In genomic region chr2:11750917-11751316, GRCh38 we compare ENCODE assay signal across 12 cellular contexts. TPM values are rescaled to one million over a fixed set of nuclear protein-coding genes. Genes with fewer than 3 reads are reported as not detected.
DNase-seq lines count a peak whose midpoint lies in the region; ATAC-seq and TF ChIP-seq lines count a peak whose summit lies in the region.
"Had no signal": no experiment of that assay in that cellular context is flagged by ENCODE, and none has a peak within 500 bp of the region (broad histone marks: within the 10 kb centered on the region; RNA-seq: fewer than 3 reads in every experiment).

No MANE protein-coding gene starts in this region.

- H3K27me3 Mint-ChIP-seq in MCF 10A (ENCODE audit: insufficient read depth, unreplicated experiment) = no peaks in the 10 kb centered on the region

- CTCF ChIA-PET in MCF 10A (lab: Yijun Ruan, JAX) = interaction anchor here (0.6 to 3.6 kb wide), 16 partner anchors 10 to 618 kb away, joined by 3 to 20 read pairs (median 4); a partner anchor contains a TSS

- H3K4me1 ChIP-seq in DOHH2 (ENCODE audit: control insufficient read depth, low read length) (peaks cover 93% of the 10 kb centered on the region), prostate gland (replicated peaks) (peaks cover 2% of the 10 kb centered on the region)

- H3K27me3 ChIP-seq in DOHH2 (ENCODE audit: control insufficient read depth, low read length) = peaks cover 6% of the 10 kb centered on the region
- no peaks in the 10 kb centered on the region for H3K27me3 ChIP-seq in prostate gland (replicated peaks; ENCODE audit: insufficient read depth)
- H3K27me3 ChIP-seq: heart right ventricle had no signal

- H3K4me3 ChIP-seq in DOHH2 (ENCODE audit: low read length) (peak overlapping the region; percentile 83), prostate gland (no peak overlapping the region)
- H3K4me3 ChIP-seq: heart right ventricle had no signal

- BruUV-seq in MCF 10A (replicated peaks; lab: Mats Ljungman, UMichigan) = no TSS peak

- TF ChIP-seq CTCF in DOHH2 (IDR thresholded peaks at IDR 0.05; ENCODE audit: low read depth, low read length, poor library complexity, severe bottlenecking) = no peak
- TF ChIP-seq CTCF in MCF 10A (IDR thresholded peaks at IDR 0.05; ENCODE audit: unreplicated experiment) = no peak
- TF ChIP-seq CTCF in prostate gland (IDR thresholded peaks at IDR 0.05) = no peak

- no peak for ATAC-seq in HG02981 (IDR thresholded peaks at IDR 0.05; ENCODE audit: unreplicated experiment)

- H3K27ac ChIP-seq in DOHH2 (ENCODE audit: low read depth, low read length) (peak overlapping the region; percentile 89), prostate gland (peak overlapping the region; percentile 1 to 59)
- H3K27ac ChIP-seq: VCaP had no signal

- TF ChIP-seq POLR2A in prostate gland (IDR thresholded peaks at IDR 0.05) = no peak

- WGBS in prostate gland = 43% methylated on average over 7 of the region's 7 CpGs

- peaks cover 29% of the 10 kb centered on the region for H3K36me3 Mint-ChIP-seq in MCF 10A (ENCODE audit: insufficient read depth, unreplicated experiment)

- no peaks in the 10 kb centered on the region for H3K9me2 ChIP-seq in DOHH2 (replicated peaks; ENCODE audit: control insufficient read depth, low read length)

- H3K4me3 Mint-ChIP-seq in MCF 10A (ENCODE audit: unreplicated experiment) = peak overlapping the region; percentile 89

- H3K9me3 ChIP-seq in DOHH2 (ENCODE audit: control insufficient read depth, insufficient read depth, low read length) (no peaks in the 10 kb centered on the region), prostate gland (no peaks in the 10 kb centered on the region)
- H3K9me3 ChIP-seq: heart right ventricle had no signal

- intact Hi-C loops in MCF 10A (cut with micrococcal nuclease) (no loop called here), prostate gland (cut with DNase I) (no loop called here)

- peaks cover 59% of the 10 kb centered on the region for H3K79me2 ChIP-seq in DOHH2 (ENCODE audit: control insufficient read depth, low read length)

- DNase-seq in NAMALWA (ENCODE audit: low spot score) = peak; percentile 25
- peak; percentile 92 for DNase-seq in MCF 10A (ENCODE audit: unreplicated experiment)
- DNase-seq in prostate gland (ENCODE audit: low spot score) = peak; percentile 33
- DNase-seq in mucosa of gallbladder (ENCODE audit: low spot score) = no peak
- no peak for DNase-seq in T-helper 9 cell
- no peak for DNase-seq in anterior cingulate cortex (lab: John Stamatoyannopoulos, UW)
- DNase-seq: GDM1, heart right ventricle, KBM-7 had no signal

- H3K36me3 ChIP-seq in DOHH2 (ENCODE audit: control insufficient read depth, low read length) (peaks cover 3% of the 10 kb centered on the region; the same call in 1 of the 2 replicates), prostate gland (no peaks in the 10 kb centered on the region)
- H3K36me3 ChIP-seq: heart right ventricle had no signal

- POLR2A ChIA-PET in MCF 10A (lab: Yijun Ruan, JAX) = interaction anchor here (0.6 to 3.7 kb wide), 24 partner anchors 10 to 1091 kb away, joined by 3 to 34 read pairs (median 4); no protein-coding TSS in a partner anchor

- peak overlapping the region; percentile 82 for H3K27ac Mint-ChIP-seq in MCF 10A (ENCODE audit: low read depth, unreplicated experiment)

- peaks cover 24% of the 10 kb centered on the region for H4K20me1 ChIP-seq in DOHH2 (ENCODE audit: control insufficient read depth, insufficient read depth, low read depth, low read length)

- H3K4me2 ChIP-seq in DOHH2 (ENCODE audit: low read length) = peak overlapping the region; percentile 82

- H3K4me1 Mint-ChIP-seq in MCF 10A (ENCODE audit: insufficient read depth, unreplicated experiment) = peaks cover 58% of the 10 kb centered on the region

- H3F3A ChIP-seq in DOHH2 (ENCODE audit: control insufficient read depth, insufficient read depth) = peaks cover 43% of the 10 kb centered on the region

- H3K9me3 Mint-ChIP-seq in MCF 10A (ENCODE audit: unreplicated experiment) = no peaks in the 10 kb centered on the region

RNA-seq across cellular contexts. Expression of gene LPIN1, which starts 4.5 kb away (rescaled TPM):
- total RNA-seq in MCF 10A (2022) (47.0 and 65.7 TPM in 2 replicates), prostate gland (10 to 100 TPM; 18.2 to 57.1 TPM), mucosa of gallbladder (51.1 TPM)

Comparison
In these comparisons a context has a peak if more than half of its experiments do, and no peak if none do; other contexts are left out.
1. DNase-seq: peak in NAMALWA (single experiment), MCF 10A (single experiment) and prostate gland (single experiment); none in mucosa of gallbladder (single experiment), T-helper 9 cell (single experiment) and anterior cingulate cortex (0 of 58).